ENCODE assay signal across 1 cellular context in genomic region chr22:26656896-26657851, GRCh38.
TF ChIP-seq lines count a peak whose summit lies in the region.

MIAT (plus strand) TSS chr22:26657588.

TF ChIP-seq in HepG2, 621 proteins besides CTCF, POLR2A, EP300 and RAD21 (continued from another document):
- TF ChIP-seq AFF4 (CRISPR knock-in tag; IDR thresholded peaks at IDR 0.05) = no peak
- TF ChIP-seq ZBTB14 (CRISPR knock-in tag; IDR thresholded peaks at IDR 0.05) = no peak
- no peak for TF ChIP-seq ETV5 (CRISPR knock-in tag; IDR thresholded peaks at IDR 0.05; ENCODE audit: borderline replicate concordance)
- no peak for TF ChIP-seq ZNF281 (CRISPR knock-in tag; IDR thresholded peaks at IDR 0.05; ENCODE audit: borderline replicate concordance)
- no peak for TF ChIP-seq HIVEP1 (CRISPR knock-in tag; IDR thresholded peaks at IDR 0.05)
- TF ChIP-seq ZNF839 (CRISPR knock-in tag; IDR thresholded peaks at IDR 0.05; ENCODE audit: borderline replicate concordance) = no peak
- no peak for TF ChIP-seq ZNF282 (IDR thresholded peaks at IDR 0.05; ENCODE audit: partially characterized antibody)
- no peak for TF ChIP-seq TERF1 (CRISPR knock-in tag; IDR thresholded peaks at IDR 0.05)
- TF ChIP-seq CC2D1A (CRISPR knock-in tag; IDR thresholded peaks at IDR 0.05) = no peak
- no peak for TF ChIP-seq YEATS4 (CRISPR knock-in tag; IDR thresholded peaks at IDR 0.05; ENCODE audit: borderline replicate concordance)
- TF ChIP-seq IRF1 (CRISPR knock-in tag; IDR thresholded peaks at IDR 0.05; ENCODE audit: low read depth) = no peak
- no peak for TF ChIP-seq ZNF33B (CRISPR knock-in tag; IDR thresholded peaks at IDR 0.05)
- TF ChIP-seq IRF2 (CRISPR knock-in tag; IDR thresholded peaks at IDR 0.05) = no peak
- TF ChIP-seq ZNF616 (CRISPR knock-in tag; IDR thresholded peaks at IDR 0.05; ENCODE audit: low read depth) = no peak
- no peak for TF ChIP-seq ZKSCAN5 (CRISPR knock-in tag; IDR thresholded peaks at IDR 0.05)
- no peak for TF ChIP-seq ZNF784 (CRISPR knock-in tag; IDR thresholded peaks at IDR 0.05; ENCODE audit: borderline replicate concordance)
- TF ChIP-seq DMAP1 (CRISPR knock-in tag; IDR thresholded peaks at IDR 0.05) = no peak
